Comparison of ENCODE assay signal across 8 cellular contexts in the genomic region with DNA sequence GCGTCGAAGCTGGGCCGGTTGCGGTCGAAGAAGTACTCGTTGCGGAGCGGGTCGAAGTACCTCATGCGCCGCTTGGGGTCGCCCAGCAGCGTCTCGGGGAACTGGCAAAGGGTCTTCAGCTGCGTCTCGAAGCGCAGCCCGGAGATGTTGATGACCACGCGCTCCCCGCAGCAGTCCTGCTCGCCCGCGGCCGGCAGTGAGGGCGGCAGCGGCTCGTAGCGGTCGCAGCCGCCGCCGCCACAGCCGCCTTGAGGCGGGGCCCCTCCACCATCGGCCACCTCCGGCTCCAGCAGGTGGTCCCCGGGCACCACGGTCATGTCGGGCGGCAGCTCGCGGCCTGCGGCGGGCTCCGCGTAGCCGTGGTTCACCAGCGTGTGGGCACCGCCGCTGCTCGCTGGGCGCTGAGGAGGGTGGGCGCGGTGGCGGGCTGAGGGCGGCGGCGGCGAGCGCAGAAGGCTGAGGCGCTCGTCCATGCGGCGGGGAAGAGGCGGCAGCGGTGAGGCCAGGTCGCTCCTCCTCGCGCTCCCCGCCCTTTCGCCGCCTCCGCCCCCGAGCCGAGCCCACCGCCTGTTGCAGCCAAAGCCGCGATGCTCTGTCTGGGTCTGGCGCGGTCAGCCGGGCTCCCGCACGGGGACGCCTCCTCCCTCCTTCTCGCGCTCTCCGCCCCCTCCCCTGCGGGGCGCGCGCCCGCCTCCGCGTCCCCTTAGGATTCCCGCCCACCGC. TPM values are rescaled to one million over a fixed set of nuclear protein-coding genes. Genes with fewer than 3 reads are reported as not detected.
DNase-seq lines count a peak whose midpoint lies in the region; ATAC-seq, FAIRE-seq and TF ChIP-seq lines count a peak whose summit lies in the region.

Gene KCNA3 (minus strand): TSS at position 604 of the 723 bp plus-strand sequence. CDS start 131 bp downstream, at position 473.

- H3K4me3 ChIP-seq in astrocyte of the spinal cord (ENCODE audit: low read depth, low read length) (peak within 1 kb of the TSS; percentile 15), liver (ENCODE audit: low read depth in 1 of 3, low read length in 3 of 3) (peak within 1 kb of the TSS; percentile 41 to 50 (median 48)), Karpas-422 (ENCODE audit: low read length) (no peak within 1 kb of the TSS)

- peak; percentile 38 for ATAC-seq in HG03135 (IDR thresholded peaks at IDR 0.05; ENCODE audit: unreplicated experiment)

- H3K4me1 Mint-ChIP-seq in T-helper 1 cell treated with Interleukin-12 subunit alpha and Interleukin-12 subunit beta and Interleukin-4 antibody, amounts not matched to agents 30 μg/mL and 1 μg/mL, for 36 hours (ENCODE audit: low read depth): peaks cover 38% of the 10 kb centered on the region

- TF ChIP-seq CTCF in D721Med (IDR thresholded peaks at IDR 0.05; ENCODE audit: insufficient read depth, missing control alignments) (no peak), astrocyte of the spinal cord (IDR thresholded peaks at IDR 0.05; ENCODE audit: low read depth, low read length) (no peak), liver (IDR thresholded peaks at IDR 0.05; ENCODE audit: low read depth, low read length, missing input control) (no peak)

- H3K79me2 ChIP-seq in Karpas-422 (ENCODE audit: low read length): no peaks in the 10 kb centered on the region

- WGBS in liver: 4% methylated on average over 97 of the region's 97 CpGs

- no peak within 1 kb of the TSS for H3K9ac ChIP-seq in liver (ENCODE audit: low read depth in 1 of 2, low read length in 2 of 2)
- no peak within 1 kb of the TSS for H3K9ac ChIP-seq in Karpas-422 (ENCODE audit: low read length)

- peak; percentile 25 for DNase-seq in D721Med (ENCODE audit: insufficient read length, low spot score)
- DNase-seq in astrocyte of the spinal cord (ENCODE audit: low read depth, low spot score): no peak
- peak in 2 of 3 experiments; percentile 29 to 65 for DNase-seq in stimulated activated CD4-positive, alpha-beta T cell treated with anti-CD3 and anti-CD28 coated beads, TNF-alpha, amount 100 ng/mL, for 24 hours (ENCODE audit: low read depth in 3 of 3)
- DNase-seq in Karpas-422: no peak
- DNase-seq in H4 (ENCODE audit: low spot score): no peak

- in situ Hi-C loops in astrocyte of the spinal cord (cut with HindIII; ENCODE audit: low sequenced_read_pairs): no loop called here

- H3K36me3 Mint-ChIP-seq in T-helper 1 cell treated with Interleukin-12 subunit alpha and Interleukin-12 subunit beta and Interleukin-4 antibody, amounts not matched to agents 30 μg/mL and 1 μg/mL, for 36 hours (ENCODE audit: low read depth): peaks cover 53% of the 10 kb centered on the region

- peaks cover 0 to 15% (median 5%) of the 10 kb centered on the region in 4 donors for H3K9me3 ChIP-seq in liver (ENCODE audit: control insufficient read depth in 4 of 4, low read length in 3 of 4)
- H3K9me3 ChIP-seq in Karpas-422 (ENCODE audit: low read length): no peaks in the 10 kb centered on the region

- TF ChIP-seq RAD21 in liver (IDR thresholded peaks at IDR 0.05): no peak

- no peaks in the 10 kb centered on the region for H4K20me1 ChIP-seq in Karpas-422 (ENCODE audit: insufficient read depth, low read depth, low read length)

- no peaks in the 10 kb centered on the region for H3K9me2 ChIP-seq in Karpas-422 (replicated peaks; ENCODE audit: insufficient read depth, low read length)

- no peak within 1 kb of the TSS for H2AFZ ChIP-seq in Karpas-422 (ENCODE audit: low read length)

- no peaks in the 10 kb centered on the region for H3K9me3 Mint-ChIP-seq in T-helper 1 cell treated with Interleukin-12 subunit alpha and Interleukin-12 subunit beta and Interleukin-4 antibody, amounts not matched to agents 30 μg/mL and 1 μg/mL, for 36 hours

- H3K27ac Mint-ChIP-seq in T-helper 1 cell treated with Interleukin-12 subunit alpha and Interleukin-12 subunit beta and Interleukin-4 antibody, amounts not matched to agents 30 μg/mL and 1 μg/mL, for 36 hours: peak within 1 kb of the TSS; percentile 93

- FAIRE-seq in D721Med (lab: Jason Lieb, UNC): no peak

- peaks cover 0 to 16% (median 5%) of the 10 kb centered on the region in 4 donors for H3K27me3 ChIP-seq in liver (ENCODE audit: control insufficient read depth in 4 of 4, insufficient read depth in 4 of 4, low read length in 3 of 4)
- no peaks in the 10 kb centered on the region for H3K27me3 ChIP-seq in Karpas-422 (ENCODE audit: low read length)

- no peaks in the 10 kb centered on the region for H3K27me3 Mint-ChIP-seq in T-helper 1 cell treated with Interleukin-12 subunit alpha and Interleukin-12 subunit beta and Interleukin-4 antibody, amounts not matched to agents 30 μg/mL and 1 μg/mL, for 36 hours (ENCODE audit: low read depth)

- H3K4me3 Mint-ChIP-seq in T-helper 1 cell treated with Interleukin-12 subunit alpha and Interleukin-12 subunit beta and Interleukin-4 antibody, amounts not matched to agents 30 μg/mL and 1 μg/mL, for 36 hours: peak within 1 kb of the TSS; percentile 95

- H3K27ac ChIP-seq in liver (ENCODE audit: low read depth in 1 of 2, low read length in 2 of 2): peak within 1 kb of the TSS in 1 of 2 donors; percentile 57
- H3K27ac ChIP-seq in Karpas-422 (ENCODE audit: low read length): no peak within 1 kb of the TSS

- H3K4me1 ChIP-seq in liver (ENCODE audit: control insufficient read depth in 4 of 4, insufficient read depth in 4 of 4, low read length in 3 of 4): peaks cover 0 to 11% (median 6%) of the 10 kb centered on the region in 4 donors
- H3K4me1 ChIP-seq in Karpas-422 (ENCODE audit: low read length): peaks cover 11% of the 10 kb centered on the region

- no peak within 1 kb of the TSS for H3K4me2 ChIP-seq in Karpas-422 (ENCODE audit: low read depth, low read length, poor library complexity, severe bottlenecking)

- no peaks in the 10 kb centered on the region for H3K36me3 ChIP-seq in liver (ENCODE audit: control insufficient read depth in 4 of 4, insufficient read depth in 3 of 4, low read depth in 1 of 4, low read length in 3 of 4)
- H3K36me3 ChIP-seq in Karpas-422 (ENCODE audit: insufficient read depth, low read length): no peaks in the 10 kb centered on the region

TF ChIP-seq in liver, 16 proteins besides CTCF, POLR2A, EP300 and RAD21:
- no peak for TF ChIP-seq ZBTB33 (IDR thresholded peaks at IDR 0.05)
- TF ChIP-seq, protein P1, sequence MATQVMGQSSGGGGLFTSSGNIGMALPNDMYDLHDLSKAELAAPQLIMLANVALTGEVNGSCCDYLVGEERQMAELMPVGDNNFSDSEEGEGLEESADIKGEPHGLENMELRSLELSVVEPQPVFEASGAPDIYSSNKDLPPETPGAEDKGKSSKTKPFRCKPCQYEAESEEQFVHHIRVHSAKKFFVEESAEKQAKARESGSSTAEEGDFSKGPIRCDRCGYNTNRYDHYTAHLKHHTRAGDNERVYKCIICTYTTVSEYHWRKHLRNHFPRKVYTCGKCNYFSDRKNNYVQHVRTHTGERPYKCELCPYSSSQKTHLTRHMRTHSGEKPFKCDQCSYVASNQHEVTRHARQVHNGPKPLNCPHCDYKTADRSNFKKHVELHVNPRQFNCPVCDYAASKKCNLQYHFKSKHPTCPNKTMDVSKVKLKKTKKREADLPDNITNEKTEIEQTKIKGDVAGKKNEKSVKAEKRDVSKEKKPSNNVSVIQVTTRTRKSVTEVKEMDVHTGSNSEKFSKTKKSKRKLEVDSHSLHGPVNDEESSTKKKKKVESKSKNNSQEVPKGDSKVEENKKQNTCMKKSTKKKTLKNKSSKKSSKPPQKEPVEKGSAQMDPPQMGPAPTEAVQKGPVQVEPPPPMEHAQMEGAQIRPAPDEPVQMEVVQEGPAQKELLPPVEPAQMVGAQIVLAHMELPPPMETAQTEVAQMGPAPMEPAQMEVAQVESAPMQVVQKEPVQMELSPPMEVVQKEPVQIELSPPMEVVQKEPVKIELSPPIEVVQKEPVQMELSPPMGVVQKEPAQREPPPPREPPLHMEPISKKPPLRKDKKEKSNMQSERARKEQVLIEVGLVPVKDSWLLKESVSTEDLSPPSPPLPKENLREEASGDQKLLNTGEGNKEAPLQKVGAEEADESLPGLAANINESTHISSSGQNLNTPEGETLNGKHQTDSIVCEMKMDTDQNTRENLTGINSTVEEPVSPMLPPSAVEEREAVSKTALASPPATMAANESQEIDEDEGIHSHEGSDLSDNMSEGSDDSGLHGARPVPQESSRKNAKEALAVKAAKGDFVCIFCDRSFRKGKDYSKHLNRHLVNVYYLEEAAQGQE (IDR thresholded peaks at IDR 0.05): no peak

RNA-seq across cellular contexts. Expression of gene KCNA3, which starts in this region (rescaled TPM):
- 1 to 10 TPM in 1 of 2 donors, under 1 TPM in 1; 0.23 to 2.2 TPM for total RNA-seq in liver
- polyA plus RNA-seq in liver: under 1 TPM; 0.32 to 0.35 TPM
- total RNA-seq in Karpas-422 (2014; rRNA removed; shearing (Covaris generic); ENCODE audit: low replicate concordance): not detected in 2 replicates
- total RNA-seq in H4 (2014; rRNA removed; shearing (Covaris generic)): not detected in 2 replicates

Comparison
In these comparisons a context has a peak if more than half of its experiments do, and no peak if none do; other contexts are left out.
1. DNase-seq: peak in D721Med (single experiment) and stimulated activated CD4-positive, alpha-beta T cell treated with anti-CD3 and anti-CD28 coated beads, TNF-alpha, amount 100 ng/mL, for 24 hours (2 of 3); none in astrocyte of the spinal cord (single experiment), Karpas-422 (single experiment) and H4 (single experiment).